Comparison of ENCODE assay signal across 24 cellular contexts in genomic region chr15:92399271-92399670, GRCh38. TPM values are rescaled to one million over a fixed set of nuclear protein-coding genes. Genes with fewer than 3 reads are reported as not detected.
DNase-seq lines count a peak whose midpoint lies in the region; ATAC-seq, FAIRE-seq and TF ChIP-seq lines count a peak whose summit lies in the region.
"Had no signal": no experiment of that assay in that cellular context is flagged by ENCODE, and none has a peak within 500 bp of the region (broad histone marks: within the 10 kb centered on the region; RNA-seq: fewer than 3 reads in every experiment).

No MANE protein-coding gene starts in this region.

- no peak for TF ChIP-seq CTCF in GM13976 (IDR thresholded peaks at IDR 0.05; ENCODE audit: borderline replicate concordance, control extremely low read depth, extremely low read depth, insufficient read depth, missing control alignments)

- ATAC-seq in left ventricle myocardium superior (peak; percentile 50), left cardiac atrium (no peak)
- ATAC-seq: A549; CD8-positive, alpha-beta T cell; GM12878 had no signal

- in situ Hi-C loops in GM13976 (cut with MboI; ENCODE audit: low sequenced_read_pairs, unreplicated experiment), result loop anchor here (25.0 kb wide), 1 partner anchor 313 kb away; no protein-coding TSS in a partner anchor

- FAIRE-seq in urothelium cell line (lab: Jason Lieb, UNC), result peak; percentile 55
- FAIRE-seq: GM12878, GM12892, GM19239 had no signal

- intact Hi-C loops in left ventricle myocardium superior (cut with micrococcal nuclease), result no loop called here
- intact Hi-C loops in left cardiac atrium (cut with DNase I), result no loop called here

- DNase-seq in DMS79 treated with DMSO at 0.1 percent for 48 hours (lab: John Stamatoyannopoulos, UW), result peak; percentile 3
- DNase-seq in DMS79 (lab: John Stamatoyannopoulos, UW), result no peak
- DNase-seq in left ventricle myocardium superior, result no peak
- no peak for DNase-seq in left cardiac atrium
- DNase-seq in renal cortical epithelial cell (ENCODE audit: low read depth), result peak; percentile 6
- no peak for DNase-seq in urothelium cell line (ENCODE audit: low spot score)
- DNase-seq in GM13976 (ENCODE audit: low spot score), result no peak
- DNase-seq in COR-L47 (lab: John Stamatoyannopoulos, UW), result no peak
- DNase-seq: AML-193; CD4-positive, alpha-beta T cell; CD8-positive, alpha-beta T cell; DMS 273 treated with DMSO at 0.1 percent for 48 hours; DMS153; DMS53; DND-41; EL; GDM1 had no signal

RNA-seq across cellular contexts. Expression of gene ST8SIA2, which starts 5.6 kb away (rescaled TPM):
- total RNA-seq in left ventricle myocardium superior (3.0 TPM), left cardiac atrium (under 1 TPM; 0.24 to 0.31 TPM), renal cortical epithelial cell (2.3 and 5.7 TPM in 2 replicates)
- total RNA-seq: A172; B cell; CD4-positive, alpha-beta T cell; CD8-positive, alpha-beta T cell; G401; GM12878 had no signal

Comparison
In these comparisons a context has a peak if more than half of its experiments do, and no peak if none do; other contexts are left out.
1. DNase-seq: peak in DMS79 treated with DMSO at 0.1 percent for 48 hours (single experiment) and renal cortical epithelial cell (single experiment); none in DMS79 (single experiment), left ventricle myocardium superior (single experiment), left cardiac atrium (single experiment), urothelium cell line (single experiment), GM13976 (single experiment) and COR-L47 (single experiment).